ENCODE assay signal across 8 cellular contexts in genomic region chr6:38493929-38494547, GRCh38.
DNase-seq lines count a peak whose midpoint lies in the region; ATAC-seq and TF ChIP-seq lines count a peak whose summit lies in the region.

No MANE protein-coding gene starts in this region.

- peak; percentile 98 for TF ChIP-seq CTCF in CD14-positive monocyte (IDR thresholded peaks at IDR 0.05)
- TF ChIP-seq CTCF in HL-60 (IDR thresholded peaks at IDR 0.05; ENCODE audit: insufficient read depth, low read length) = peak; percentile 50
- peak; percentile 85 to 98 (median 94) for TF ChIP-seq CTCF in Peyer's patch (IDR thresholded peaks at IDR 0.05)
- TF ChIP-seq CTCF in foreskin fibroblast (IDR thresholded peaks at IDR 0.05; ENCODE audit: low read depth, low read length) = peak; percentile 59
- TF ChIP-seq CTCF in omental fat pad (IDR thresholded peaks at IDR 0.05) = peak in 1 of 3 donors; percentile 91
- peak; percentile 85 to 96 (median 91) for TF ChIP-seq CTCF in thyroid gland (IDR thresholded peaks at IDR 0.05)

- no peak overlapping the region for H3K27ac Mint-ChIP-seq in CD14-positive monocyte

- H3K4me1 Mint-ChIP-seq in CD14-positive monocyte = no peaks in the 10 kb centered on the region

- H3K27me3 ChIP-seq in HL-60 (ENCODE audit: insufficient read depth, poor library complexity, severe bottlenecking) = no peaks in the 10 kb centered on the region
- H3K27me3 ChIP-seq in Peyer's patch = no peaks in the 10 kb centered on the region
- no peaks in the 10 kb centered on the region for H3K27me3 ChIP-seq in thyroid gland

- H3K4me3 ChIP-seq in HL-60 (replicated peaks; ENCODE audit: insufficient read depth, low read length) (no peak overlapping the region), Peyer's patch (no peak overlapping the region), foreskin fibroblast (ENCODE audit: low read depth in 1 of 2, low read length in 2 of 2) (no peak overlapping the region), thyroid gland (replicated peaks in 1 of 3) (no peak overlapping the region)

- H3K27me3 Mint-ChIP-seq in CD14-positive monocyte (ENCODE audit: low read depth in 3 of 3) = no peaks in the 10 kb centered on the region

- DNase-seq in CD14-positive monocyte (ENCODE audit: low spot score) = peak; percentile 52
- peak; percentile 31 to 64 for DNase-seq in HL-60 (ENCODE audit: low read depth in 1 of 2, low spot score in 1 of 2)
- DNase-seq in Peyer's patch = peak in 2 of 3 donors; percentile 82 to 94
- DNase-seq in activated T-helper 1 cell treated with Interleukin-2 at 50 U/mL for 16 hours (ENCODE audit: low read depth) = peak; percentile 57
- DNase-seq in foreskin fibroblast = peak; percentile 59 to 86
- DNase-seq in omental fat pad (ENCODE audit: low spot score) = peak; percentile 98
- DNase-seq in thyroid gland = peak; percentile 80 to 85

- no peak overlapping the region for H3K27ac ChIP-seq in HL-60 (replicated peaks)
- no peak overlapping the region for H3K27ac ChIP-seq in Peyer's patch
- H3K27ac ChIP-seq in thyroid gland = no peak overlapping the region

- intact Hi-C loops in CD14-positive monocyte (cut with micrococcal nuclease) (loop anchor here in 1 of 2 donors (5.0 to 10.0 kb wide), 2 partner anchors 799 to 1007 kb away; partner anchors contain the start of gene MDGA1), thyroid gland (cut with DNase I) (loop anchor here (10.0 kb wide), 1 partner anchor 719 kb away; no protein-coding TSS in a partner anchor)

- H3K9me3 ChIP-seq in Peyer's patch (no peaks in the 10 kb centered on the region), thyroid gland (no peaks in the 10 kb centered on the region)

- H3K4me1 ChIP-seq in Peyer's patch = no peaks in the 10 kb centered on the region
- H3K4me1 ChIP-seq in thyroid gland = no peaks in the 10 kb centered on the region

- peaks cover 0 to 7% of the 10 kb centered on the region in 2 donors for H3K36me3 Mint-ChIP-seq in CD14-positive monocyte

- no peak overlapping the region for H3K4me3 Mint-ChIP-seq in CD14-positive monocyte

- no peaks in the 10 kb centered on the region for H3K9me3 Mint-ChIP-seq in CD14-positive monocyte

- ATAC-seq in omental fat pad (ENCODE audit: low FRiP score) = no peak
- no peak for ATAC-seq in GM21576 (IDR thresholded peaks at IDR 0.05; ENCODE audit: unreplicated experiment)

- WGBS in thyroid gland, 2 donors = 34 to 36% methylated on average over 6 of the region's 6 CpGs

- H3K36me3 ChIP-seq in Peyer's patch (no peaks in the 10 kb centered on the region), thyroid gland (no peaks in the 10 kb centered on the region)

- no peak for TF ChIP-seq POLR2A in Peyer's patch (IDR thresholded peaks at IDR 0.05)
- no peak for TF ChIP-seq POLR2A in thyroid gland (IDR thresholded peaks at IDR 0.05)

Comparison
In these comparisons a context has a peak if more than half of its experiments do, and no peak if none do; other contexts are left out.
1. DNase-seq: peak in every context shown above with its lines; median percentile 98 in omental fat pad; 88 in Peyer's patch; 82 in thyroid gland; 72 in foreskin fibroblast; 57 in activated T-helper 1 cell treated with Interleukin-2 at 50 U/mL for 16 hours; 52 in CD14-positive monocyte; 48 in HL-60.